Comparison of ENCODE assay signal across 9 cellular contexts in genomic region chr1:244968431-244968830, GRCh38.
DNase-seq lines count a peak whose midpoint lies in the region; ATAC-seq and TF ChIP-seq lines count a peak whose summit lies in the region.
"Had no signal": no experiment of that assay in that cellular context is flagged by ENCODE, and none has a peak within 500 bp of the region (broad histone marks: within the 10 kb centered on the region; RNA-seq: fewer than 3 reads in every experiment).

No MANE protein-coding gene starts in this region.

- DNase-seq in hepatocyte (ENCODE audit: low spot score) (no peak), BE2C (no peak)
- no peak for DNase-seq in activated CD4-positive, alpha-beta T cell treated with anti-CD3 and anti-CD28 coated beads for 48 hours

- whole genome bisulfite sequencing in hepatocyte (ENCODE audit: low lambda C conversion rate, missing lambda C conversion rate): 81% methylated on average over 13 of the region's 13 CpGs

- H3K4me3 Mint-ChIP-seq in activated naive CD8-positive, alpha-beta T cell: peak overlapping the region; percentile 40

- TF ChIP-seq CTCF in hepatocyte (IDR thresholded peaks at IDR 0.05; ENCODE audit: poor library complexity) (no peak), BE2C (IDR thresholded peaks at IDR 0.05; ENCODE audit: low read depth, low read length) (no peak)

- no peak overlapping the region for H2AFZ ChIP-seq in hepatocyte

- no peaks in the 10 kb centered on the region for H3K27me3 Mint-ChIP-seq in activated naive CD8-positive, alpha-beta T cell

- H3K4me3 ChIP-seq in HUES48 (ENCODE audit: low read depth, low read length) (0 out of 2 replicates have a peak overlapping the region, but pooled peaks have one; percentile 74), hepatocyte (no peak overlapping the region), skeletal muscle satellite cell (ENCODE audit: low read length) (no peak overlapping the region), BE2C (ENCODE audit: low read depth, low read length) (no peak overlapping the region)

- peaks cover 12% of the 10 kb centered on the region for H3K79me2 ChIP-seq in hepatocyte

- peaks cover 36% of the 10 kb centered on the region for H3K4me1 Mint-ChIP-seq in activated naive CD8-positive, alpha-beta T cell (ENCODE audit: low read depth)

- H3K4me1 ChIP-seq in HUES48 (ENCODE audit: control insufficient read depth, insufficient read depth, low read length) (peaks cover 24% of the 10 kb centered on the region), hepatocyte (ENCODE audit: insufficient read depth) (peaks cover 37% of the 10 kb centered on the region), skeletal muscle satellite cell (ENCODE audit: control insufficient read depth, insufficient read depth, low read length) (peaks cover 36% of the 10 kb centered on the region), BE2C (peaks cover 12% of the 10 kb centered on the region)

- H3K9me3 ChIP-seq in HUES48 (ENCODE audit: control insufficient read depth, insufficient read depth, low read length) (no peaks in the 10 kb centered on the region), hepatocyte (ENCODE audit: low read depth) (no peaks in the 10 kb centered on the region), skeletal muscle satellite cell (replicated peaks; ENCODE audit: low read length) (no peaks in the 10 kb centered on the region), BE2C (no peaks in the 10 kb centered on the region)

- ATAC-seq in HG02610 (IDR thresholded peaks at IDR 0.05; ENCODE audit: unreplicated experiment): no peak
- no peak for ATAC-seq in GM21786 (IDR thresholded peaks at IDR 0.05; ENCODE audit: unreplicated experiment)
- ATAC-seq: left lobe of liver had no signal

- no peaks in the 10 kb centered on the region for H3K9me2 ChIP-seq in hepatocyte (replicated peaks; ENCODE audit: insufficient read depth)

- H3K36me3 Mint-ChIP-seq in activated naive CD8-positive, alpha-beta T cell: no peaks in the 10 kb centered on the region

- no peaks in the 10 kb centered on the region for H3K36me3 ChIP-seq in HUES48 (ENCODE audit: control insufficient read depth, insufficient read depth, low read length)
- H3K36me3 ChIP-seq in hepatocyte (replicated peaks; ENCODE audit: insufficient read depth, low read depth): no peaks in the 10 kb centered on the region
- H3K36me3 ChIP-seq in skeletal muscle satellite cell (ENCODE audit: insufficient read depth, low read length): no peaks in the 10 kb centered on the region
- H3K36me3 ChIP-seq in BE2C: no peaks in the 10 kb centered on the region

- no peaks in the 10 kb centered on the region for H3K9me3 Mint-ChIP-seq in activated naive CD8-positive, alpha-beta T cell (ENCODE audit: low read depth)

- H3K27me3 ChIP-seq in HUES48 (ENCODE audit: control insufficient read depth, insufficient read depth, low read length) (no peaks in the 10 kb centered on the region), hepatocyte (no peaks in the 10 kb centered on the region), skeletal muscle satellite cell (ENCODE audit: control insufficient read depth, insufficient read depth, low read length) (no peaks in the 10 kb centered on the region), BE2C (no peaks in the 10 kb centered on the region)

- H3K9ac ChIP-seq in HUES48 (ENCODE audit: low read depth, low read length) (no peak overlapping the region), skeletal muscle satellite cell (ENCODE audit: low read depth, low read length) (peak overlapping the region; percentile 98)

- peak overlapping the region; percentile 28 for H3K27ac Mint-ChIP-seq in activated naive CD8-positive, alpha-beta T cell

- H4K20me1 ChIP-seq in hepatocyte (ENCODE audit: insufficient read depth, poor library complexity, severe bottlenecking): no peaks in the 10 kb centered on the region

- H3K4me2 ChIP-seq in hepatocyte (peak overlapping the region; percentile 82), skeletal muscle satellite cell (ENCODE audit: low read length) (peak overlapping the region; percentile 92)

- H3K27ac ChIP-seq in HUES48 (ENCODE audit: low read depth, low read length) (peak overlapping the region; percentile 100), hepatocyte (peak overlapping the region; percentile 98)
